In genomic region chr11:109140857-109141515, GRCh38 we compare ENCODE assay signal across 25 cellular contexts.
"Had no signal": no experiment of that assay in that cellular context is flagged by ENCODE, and none has a peak within 500 bp of the region (broad histone marks: within the 10 kb centered on the region; RNA-seq: fewer than 3 reads in every experiment).

No MANE protein-coding gene starts in this region.

- H3K27ac Mint-ChIP-seq: activated CD4-positive, alpha-beta memory T cell treated with anti-CD3 and anti-CD28 coated beads, Interleukin-2, amount 10 ng/mL, durations not matched to agents 7 days and 5 days; activated CD4-positive, alpha-beta T cell treated with anti-CD3 and anti-CD28 coated beads for 36 hours; activated naive CD8-positive, alpha-beta T cell treated with anti-CD3 and anti-CD28 coated beads, Interleukin-2, amount 10 ng/mL, durations not matched to agents 7 days and 5 days; activated T-cell treated with anti-CD3 and anti-CD28 coated beads, Interleukin-2, amount 50 U/mL, for 72 hours had no signal

- H3K4me3 Mint-ChIP-seq: activated CD4-positive, alpha-beta memory T cell treated with anti-CD3 and anti-CD28 coated beads, Interleukin-2, amount 10 ng/mL, durations not matched to agents 7 days and 5 days; activated CD4-positive, alpha-beta T cell treated with anti-CD3 and anti-CD28 coated beads for 36 hours; activated naive CD8-positive, alpha-beta T cell treated with anti-CD3 and anti-CD28 coated beads, Interleukin-2, amount 10 ng/mL, durations not matched to agents 7 days and 5 days; activated T-cell treated with anti-CD3 and anti-CD28 coated beads, Interleukin-2, amount 50 U/mL, for 72 hours had no signal

- H3K4me1 ChIP-seq: adrenal gland had no signal

- H3K27me3 Mint-ChIP-seq: activated CD4-positive, alpha-beta memory T cell treated with anti-CD3 and anti-CD28 coated beads, Interleukin-2, amount 10 ng/mL, durations not matched to agents 7 days and 5 days had no signal

- H3K36me3 Mint-ChIP-seq: activated naive CD8-positive, alpha-beta T cell treated with anti-CD3 and anti-CD28 coated beads, Interleukin-2, amount 10 ng/mL, durations not matched to agents 7 days and 5 days had no signal

- H3K27me3 ChIP-seq: adrenal gland had no signal

- H3K27ac ChIP-seq: adrenal gland, VCaP had no signal

- H3K9me3 Mint-ChIP-seq: activated CD4-positive, alpha-beta memory T cell treated with anti-CD3 and anti-CD28 coated beads, Interleukin-2, amount 10 ng/mL, durations not matched to agents 7 days and 5 days had no signal

- H3K4me3 ChIP-seq: adrenal gland, K562 had no signal

- H3K4me1 Mint-ChIP-seq: activated CD4-positive, alpha-beta memory T cell treated with anti-CD3 and anti-CD28 coated beads, Interleukin-2, amount 10 ng/mL, durations not matched to agents 7 days and 5 days; activated CD4-positive, alpha-beta T cell treated with anti-CD3 and anti-CD28 coated beads for 36 hours; activated naive CD8-positive, alpha-beta T cell treated with anti-CD3 and anti-CD28 coated beads, Interleukin-2, amount 10 ng/mL, durations not matched to agents 7 days and 5 days had no signal

- ATAC-seq: activated CD4-positive, alpha-beta T cell treated with anti-CD3 and anti-CD28 coated beads for 36 hours; activated T-cell treated with anti-CD3 and anti-CD28 coated beads, Interleukin-2, amount 50 U/mL, for 72 hours; K562; Panc1 had no signal

- FAIRE-seq: K562 had no signal

- H3K9me3 ChIP-seq: adrenal gland had no signal

- DNase-seq: activated CD4-positive, alpha-beta memory T cell treated with anti-CD3 and anti-CD28 coated beads, Interleukin-2, amount 10 ng/mL, durations not matched to agents 7 days and 5 days; activated CD4-positive, alpha-beta T cell treated with anti-CD3 and anti-CD28 coated beads for 36 hours; activated CD4-positive, alpha-beta T cell treated with anti-CD3 and anti-CD28 coated beads, Interleukin-2, amount 50 U/mL, for 1 hour; activated naive CD4-positive, alpha-beta T cell treated with anti-CD3 and anti-CD28 coated beads, Interleukin-2, amount 50 U/mL, for 16 hours; activated naive CD8-positive, alpha-beta T cell treated with anti-CD3 and anti-CD28 coated beads, Interleukin-2, amount 10 ng/mL, durations not matched to agents 7 days and 5 days; activated T-cell treated with anti-CD3 and anti-CD28 coated beads for 4 hours; activated T-cell treated with anti-CD3 and anti-CD28 coated beads, Interleukin-2, amount 50 U/mL, for 72 hours; adrenal gland; anterior cingulate cortex; caudate nucleus; Karpas-422; NCI-H1092; NCI-H1417; NCI-H1930; NCI-H2171 treated with DMSO at 0.1 percent for 48 hours; NCI-H226; NCI-H526; NCI-H82; NK-92 treated with Interleukin-12 subunit alpha and Interleukin-12 subunit beta, amount 100 ng/mL, for 24 hours; OCI-M1; SHP77 treated with DMSO at 0.1 percent for 48 hours; T-helper 1 cell had no signal

- H3K36me3 ChIP-seq: adrenal gland had no signal
